Comparison of ENCODE assay signal across 21 cellular contexts in genomic region chr15:63972801-63973200, GRCh38.
DNase-seq lines count a peak whose midpoint lies in the region; ATAC-seq and TF ChIP-seq lines count a peak whose summit lies in the region.
"Had no signal": no experiment of that assay in that cellular context is flagged by ENCODE, and none has a peak within 500 bp of the region (broad histone marks: within the 10 kb centered on the region; RNA-seq: fewer than 3 reads in every experiment).

No MANE protein-coding gene starts in this region.

- no peak overlapping the region for H4K8ac ChIP-seq in trophoblast cell (ENCODE audit: low read depth, low read length)

- no peaks in the 10 kb centered on the region for H3K27me3 Mint-ChIP-seq in CD8-positive, alpha-beta T cell (ENCODE audit: low read depth)
- H3K27me3 Mint-ChIP-seq: activated CD4-positive, alpha-beta memory T cell treated with anti-CD3 and anti-CD28 coated beads, Interleukin-2, amount 10 ng/mL, durations not matched to agents 7 days and 5 days; activated T-helper 17 cell treated with anti-CD3 and anti-CD28 coated beads, Interleukin-2, amount 50 U/mL, for 72 hours; stimulated activated naive CD8-positive, alpha-beta T cell treated with anti-CD3 and anti-CD28 coated beads, Interleukin-15, amount 100 ng/mL, for 72 hours had no signal

- peaks cover 36% of the 10 kb centered on the region for H3K4me1 Mint-ChIP-seq in CD8-positive, alpha-beta T cell (ENCODE audit: low read depth)

- CTCF ChIA-PET in CD8-positive, alpha-beta T cell (lab: Charles Lee): interaction anchor here (1.2 to 1.8 kb wide), 2 partner anchors 27 to 38 kb away, joined by 4 to 7 read pairs; no protein-coding TSS in a partner anchor

- H3K79me1 ChIP-seq in trophoblast cell (ENCODE audit: low read length): no peaks in the 10 kb centered on the region

- H3K9me3 Mint-ChIP-seq in CD8-positive, alpha-beta T cell: no peaks in the 10 kb centered on the region
- H3K9me3 Mint-ChIP-seq: activated CD4-positive, alpha-beta memory T cell treated with anti-CD3 and anti-CD28 coated beads, Interleukin-2, amount 10 ng/mL, durations not matched to agents 7 days and 5 days; activated T-helper 17 cell treated with anti-CD3 and anti-CD28 coated beads, Interleukin-2, amount 50 U/mL, for 72 hours; natural killer cell; stimulated activated naive CD8-positive, alpha-beta T cell treated with anti-CD3 and anti-CD28 coated beads, Interleukin-15, amount 100 ng/mL, for 72 hours had no signal

- H3K18ac ChIP-seq in trophoblast cell (ENCODE audit: low read length): no peak overlapping the region

- no CpG with 5 or more reads among the region's 1 CpG for WGBS in trophoblast cell (ENCODE audit: extremely low coverage, insufficient coverage, insufficient read length)

- no peaks in the 10 kb centered on the region for H3K79me2 ChIP-seq in trophoblast cell (ENCODE audit: control insufficient read depth, insufficient read depth, low read length, poor library complexity)

- no peak for TF ChIP-seq RAD21 in Ishikawa (IDR thresholded peaks at IDR 0.05; ENCODE audit: low read depth)

- no peak overlapping the region for H4K12ac ChIP-seq in trophoblast cell (ENCODE audit: low read depth, low read length)

- no peak overlapping the region for H3K27ac Mint-ChIP-seq in CD8-positive, alpha-beta T cell
- H3K27ac Mint-ChIP-seq: CD4-positive, CD25-positive, alpha-beta regulatory T cell; stimulated activated naive CD8-positive, alpha-beta T cell treated with anti-CD3 and anti-CD28 coated beads, Interleukin-15, amount 100 ng/mL, for 72 hours had no signal

- H3K9me3 ChIP-seq in colonic mucosa (no peaks in the 10 kb centered on the region), trophoblast cell (ENCODE audit: insufficient read depth, low read depth, low read length) (no peaks in the 10 kb centered on the region), mucosa of descending colon (no peaks in the 10 kb centered on the region)
- H3K9me3 ChIP-seq in CD8-positive, alpha-beta T cell (ENCODE audit: low read length): no peaks in the 10 kb centered on the region
- H3K9me3 ChIP-seq: adrenal gland, lower lobe of right lung had no signal

- no peak for ATAC-seq in mucosa of descending colon
- no peak for ATAC-seq in GM18868 (IDR thresholded peaks at IDR 0.05; ENCODE audit: unreplicated experiment)
- ATAC-seq in CD8-positive, alpha-beta T cell: no peak
- ATAC-seq: activated T-helper 17 cell treated with anti-CD3 and anti-CD28 coated beads, Interleukin-2, amount 50 U/mL, for 72 hours; foreskin keratinocyte; lower lobe of right lung; natural killer cell; Panc1; stimulated activated naive CD8-positive, alpha-beta T cell treated with anti-CD3 and anti-CD28 coated beads, Interleukin-15, amount 100 ng/mL, for 72 hours had no signal

- no peak overlapping the region for H3K4me2 ChIP-seq in trophoblast cell (ENCODE audit: low read length)

- H3K36me3 Mint-ChIP-seq in CD8-positive, alpha-beta T cell: no peaks in the 10 kb centered on the region
- H3K36me3 Mint-ChIP-seq: CD4-positive, CD25-positive, alpha-beta regulatory T cell; natural killer cell had no signal

- H3K4me1 ChIP-seq in colonic mucosa (peaks cover 13% of the 10 kb centered on the region), trophoblast cell (ENCODE audit: control insufficient read depth in 1 of 2, insufficient read depth in 2 of 2, low read length in 2 of 2) (peaks cover 0 to 3% of the 10 kb centered on the region in 2 experiments), mucosa of descending colon (ENCODE audit: low read depth) (peaks cover 48% of the 10 kb centered on the region)
- H3K4me1 ChIP-seq in CD8-positive, alpha-beta T cell (ENCODE audit: insufficient read depth, low read length): peaks cover 35% of the 10 kb centered on the region
- H3K4me1 ChIP-seq: adrenal gland had no signal

- no peak overlapping the region for H3K4me3 Mint-ChIP-seq in CD8-positive, alpha-beta T cell
- H3K4me3 Mint-ChIP-seq: activated CD4-positive, alpha-beta memory T cell treated with anti-CD3 and anti-CD28 coated beads, Interleukin-2, amount 10 ng/mL, durations not matched to agents 7 days and 5 days; activated T-helper 17 cell treated with anti-CD3 and anti-CD28 coated beads, Interleukin-2, amount 50 U/mL, for 72 hours; natural killer cell; stimulated activated naive CD8-positive, alpha-beta T cell treated with anti-CD3 and anti-CD28 coated beads, Interleukin-15, amount 100 ng/mL, for 72 hours had no signal

- intact Hi-C loops in colonic mucosa (cut with DNase I): no loop called here
- intact Hi-C loops in mucosa of descending colon (cut with DNase I, micrococcal nuclease): no loop called here
- intact Hi-C loops in CD8-positive, alpha-beta T cell (cut with DNase I, micrococcal nuclease): no loop called here

- H3K27me3 ChIP-seq in colonic mucosa (no peaks in the 10 kb centered on the region), trophoblast cell (ENCODE audit: insufficient read depth, low read length) (no peaks in the 10 kb centered on the region)
- no peaks in the 10 kb centered on the region for H3K27me3 ChIP-seq in CD8-positive, alpha-beta T cell (ENCODE audit: insufficient read depth, low read length)
- H3K27me3 ChIP-seq: adrenal gland, foreskin keratinocyte had no signal

- H2BK12ac ChIP-seq in trophoblast cell (ENCODE audit: low read length): no peak overlapping the region

- no peaks in the 10 kb centered on the region for H3K36me3 ChIP-seq in colonic mucosa
- H3K36me3 ChIP-seq in trophoblast cell (ENCODE audit: control insufficient read depth in 1 of 2, insufficient read depth in 2 of 2, low read length in 2 of 2): no peaks in the 10 kb centered on the region
- H3K36me3 ChIP-seq in mucosa of descending colon (ENCODE audit: low read depth): no peaks in the 10 kb centered on the region
- H3K36me3 ChIP-seq in CD8-positive, alpha-beta T cell (ENCODE audit: insufficient read depth, low read length): no peaks in the 10 kb centered on the region
- H3K36me3 ChIP-seq: adrenal gland had no signal

- TF ChIP-seq CTCF in colonic mucosa (IDR thresholded peaks at IDR 0.05): no peak
- no peak for TF ChIP-seq CTCF in mucosa of descending colon (IDR thresholded peaks at IDR 0.05)
- no peak for TF ChIP-seq CTCF in CD8-positive, alpha-beta T cell (IDR thresholded peaks at IDR 0.05)

- no peak overlapping the region for H3K23ac ChIP-seq in trophoblast cell (ENCODE audit: low read length)

- peak overlapping the region; percentile 34 for H3K27ac ChIP-seq in colonic mucosa
- H3K27ac ChIP-seq in trophoblast cell (ENCODE audit: low read depth, low read length): no peak overlapping the region
- no peak overlapping the region for H3K27ac ChIP-seq in CD8-positive, alpha-beta T cell (ENCODE audit: low read depth, low read length)
- H3K27ac ChIP-seq: adrenal gland, foreskin keratinocyte had no signal

- TF ChIP-seq EP300 in Ishikawa (IDR thresholded peaks at IDR 0.05; ENCODE audit: borderline replicate concordance): peak; percentile 47; the same call in 1 of the 2 replicates

- H3K4ac ChIP-seq in trophoblast cell (ENCODE audit: low read depth, low read length): no peak overlapping the region

- no peak overlapping the region for H3K4me3 ChIP-seq in colonic mucosa
- no peak overlapping the region for H3K4me3 ChIP-seq in trophoblast cell (ENCODE audit: low read depth, low read length)
- no peak overlapping the region for H3K4me3 ChIP-seq in mucosa of descending colon
- no peak overlapping the region for H3K4me3 ChIP-seq in CD8-positive, alpha-beta T cell (ENCODE audit: low read depth, low read length)
- H3K4me3 ChIP-seq: adrenal gland, lower lobe of right lung had no signal

- H2AFZ ChIP-seq in trophoblast cell (ENCODE audit: insufficient read depth, low read length, poor library complexity): no peak overlapping the region

- no peak overlapping the region for H2AK5ac ChIP-seq in trophoblast cell (ENCODE audit: low read length)

- no peak overlapping the region for H2BK5ac ChIP-seq in trophoblast cell (ENCODE audit: low read depth, low read length, poor library complexity)

- DNase-seq in NCI-H82 (lab: John Stamatoyannopoulos, UW) (peak; percentile 35), NCI-H82 treated with DMSO at 0.1 percent for 48 hours (lab: John Stamatoyannopoulos, UW; ENCODE audit: unreplicated experiment) (no peak), colonic mucosa (no peak), trophoblast cell (peak; percentile 48 to 79), mucosa of descending colon (no peak)
- no peak for DNase-seq in CD8-positive, alpha-beta T cell
- DNase-seq: ACHN; activated CD4-positive, alpha-beta memory T cell treated with anti-CD3 and anti-CD28 coated beads, Interleukin-2, amount 10 ng/mL, durations not matched to agents 7 days and 5 days; adrenal gland; CD4-positive, CD25-positive, alpha-beta regulatory T cell; cerebellar nuclear complex; lower lobe of right lung; natural killer cell; NCI-H1436 treated with DMSO at 0.1 percent for 48 hours; NCI-H524; stimulated activated naive CD8-positive, alpha-beta T cell treated with anti-CD3 and anti-CD28 coated beads, Interleukin-15, amount 100 ng/mL, for 72 hours had no signal

- H4K91ac ChIP-seq in trophoblast cell (ENCODE audit: low read depth, low read length): no peak overlapping the region

- H3K9ac ChIP-seq in colonic mucosa (ENCODE audit: low read depth in 2 of 2, low read length in 2 of 2): no peak overlapping the region
- no peak overlapping the region for H3K9ac ChIP-seq in trophoblast cell (ENCODE audit: low read length)

- POLR2A ChIA-PET in CD8-positive, alpha-beta T cell (lab: Charles Lee): no interaction called here

- no peak overlapping the region for H2BK120ac ChIP-seq in trophoblast cell (ENCODE audit: insufficient read depth, low read length, poor library complexity)

- no peak overlapping the region for H3K14ac ChIP-seq in trophoblast cell (ENCODE audit: low read length)

TF ChIP-seq in Ishikawa, 13 proteins besides CTCF, POLR2A, EP300 and RAD21:
- no peak; the same call in 1 of the 2 replicates for TF ChIP-seq TEAD4 (IDR thresholded peaks at IDR 0.05)
- TF ChIP-seq NFIC (IDR thresholded peaks at IDR 0.05): peak; percentile 24; the same call in 1 of the 2 replicates
- peak; percentile 38; the same call in 1 of the 2 replicates for TF ChIP-seq TCF12 (IDR thresholded peaks at IDR 0.05; ENCODE audit: low read depth)
- no peak for TF ChIP-seq ZBTB7A (IDR thresholded peaks at IDR 0.05; ENCODE audit: low read depth)
- TF ChIP-seq, protein P1, sequence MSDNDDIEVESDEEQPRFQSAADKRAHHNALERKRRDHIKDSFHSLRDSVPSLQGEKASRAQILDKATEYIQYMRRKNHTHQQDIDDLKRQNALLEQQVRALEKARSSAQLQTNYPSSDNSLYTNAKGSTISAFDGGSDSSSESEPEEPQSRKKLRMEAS (IDR thresholded peaks at IDR 0.05): no peak
- TF ChIP-seq USF1 (IDR thresholded peaks at IDR 0.05): no peak
- TF ChIP-seq FOXM1 (IDR thresholded peaks at IDR 0.05; ENCODE audit: borderline replicate concordance, low read depth): no peak
- TF ChIP-seq YY1 (IDR thresholded peaks at IDR 0.05; ENCODE audit: low read depth): no peak

Comparison
In these comparisons a context has a peak if more than half of its experiments do, and no peak if none do; other contexts are left out.
1. DNase-seq: peak in NCI-H82 (single experiment) and trophoblast cell (2 of 2); none in NCI-H82 treated with DMSO at 0.1 percent for 48 hours (single experiment), colonic mucosa (single experiment), mucosa of descending colon (0 of 3) and CD8-positive, alpha-beta T cell (0 of 7).